ENCODE assay signal across 8 cellular contexts in the genomic region with DNA sequence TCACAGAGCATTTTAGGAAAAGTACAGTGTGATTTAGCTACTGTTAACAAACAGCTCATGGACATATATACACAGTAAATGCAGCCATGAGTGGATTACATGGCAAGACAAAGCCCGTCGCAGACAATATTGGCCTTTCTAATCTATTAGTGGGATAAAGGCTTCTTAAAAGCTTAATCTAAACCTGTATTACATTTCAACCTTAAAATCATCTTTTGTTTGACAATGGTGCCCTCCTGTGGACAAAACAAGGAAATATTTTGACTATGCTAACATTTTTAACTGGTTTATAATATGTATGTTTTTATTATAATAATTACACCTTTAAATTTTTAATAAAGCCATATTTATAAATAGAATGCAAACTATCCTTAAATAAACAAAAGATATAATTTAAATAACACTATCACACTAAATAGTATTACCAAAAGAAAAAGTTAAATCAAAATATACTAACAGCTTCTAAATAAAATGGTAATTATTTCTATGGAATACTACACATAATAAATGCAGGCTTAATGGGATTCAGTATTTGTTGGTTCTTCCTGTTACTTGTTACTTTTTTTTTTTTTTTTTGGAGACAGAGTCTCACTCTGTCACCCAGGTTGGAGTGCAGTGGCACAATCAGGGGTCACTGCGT. TPM values are rescaled to one million over a fixed set of nuclear protein-coding genes. Genes with fewer than 3 reads are reported as not detected.
DNase-seq lines count a peak whose midpoint lies in the region; ATAC-seq and TF ChIP-seq lines count a peak whose summit lies in the region.

No MANE protein-coding gene starts in this region.

- ATAC-seq in HG02763 (IDR thresholded peaks at IDR 0.05; ENCODE audit: unreplicated experiment), result no peak

- H3F3A ChIP-seq in OCI-LY1 (ENCODE audit: insufficient read depth, low read length), result no peaks in the 10 kb centered on the region

- no peaks in the 10 kb centered on the region for H3K9me2 ChIP-seq in OCI-LY1 (ENCODE audit: low read depth, low read length)

- no peak for TF ChIP-seq POLR2A in erythroblast (IDR thresholded peaks at IDR 0.05; ENCODE audit: low read length)

- no peaks in the 10 kb centered on the region for H3K79me2 ChIP-seq in OCI-LY1 (ENCODE audit: insufficient read depth, low read length)

- no peaks in the 10 kb centered on the region for H3K9me3 ChIP-seq in OCI-LY1 (ENCODE audit: low read length)

- DNase-seq in A172 (ENCODE audit: low spot score) (peak; percentile 4), GM10266 (ENCODE audit: extremely low spot score) (peak; percentile 20), erythroblast (lab: John Stamatoyannopoulos, UW) (peak; percentile 20 to 59), retina (peak; percentile 47), cortex of kidney (lab: John Stamatoyannopoulos, UW) (no peak)
- DNase-seq in effector CD8-positive, alpha-beta T cell (lab: John Stamatoyannopoulos, UW), result no peak

- no peak overlapping the region for H3K4me3 ChIP-seq in OCI-LY1 (ENCODE audit: low read depth, low read length, poor library complexity, severe bottlenecking)

- no peaks in the 10 kb centered on the region for H3K4me1 ChIP-seq in OCI-LY1 (ENCODE audit: insufficient read depth, low read length, severe bottlenecking)

- H4K20me1 ChIP-seq in OCI-LY1 (ENCODE audit: insufficient read depth, low read length), result no peaks in the 10 kb centered on the region

- H3K27ac ChIP-seq in OCI-LY1 (ENCODE audit: low read depth, low read length, poor library complexity, severe bottlenecking), result no peak overlapping the region

- H3K9ac ChIP-seq in OCI-LY1 (ENCODE audit: low read length), result no peak overlapping the region

- TF ChIP-seq CTCF in GM10266 (IDR thresholded peaks at IDR 0.05; ENCODE audit: control insufficient read depth, insufficient read depth, low read depth, missing control alignments) (peak; percentile 43), OCI-LY1 (IDR thresholded peaks at IDR 0.05; ENCODE audit: low read length) (peak; percentile 32)

- no peak overlapping the region for H3K4me2 ChIP-seq in OCI-LY1 (ENCODE audit: low read length)

- H3K27me3 ChIP-seq in OCI-LY1 (ENCODE audit: insufficient read depth, low read length), result no peaks in the 10 kb centered on the region

- H3K36me3 ChIP-seq in OCI-LY1 (ENCODE audit: insufficient read depth, low read length), result no peaks in the 10 kb centered on the region

- no peak overlapping the region for H2AFZ ChIP-seq in OCI-LY1 (ENCODE audit: low read length)

RNA-seq across cellular contexts. Expression of gene TAFA4, which starts 38.6 kb away (rescaled TPM):
- not detected in 2 replicates for total RNA-seq in A172 (2014; rRNA removed; shearing (Covaris generic))

Comparison
In these comparisons a context has a peak if more than half of its experiments do, and no peak if none do; other contexts are left out.
1. DNase-seq: peak in A172 (single experiment), GM10266 (single experiment), erythroblast (2 of 2) and retina (single experiment); none in effector CD8-positive, alpha-beta T cell (single experiment) and cortex of kidney (single experiment).